In genomic region chr12:121805800-121806555, GRCh38 we compare ENCODE assay signal across 8 cellular contexts. TPM values are rescaled to one million over a fixed set of nuclear protein-coding genes. Genes with fewer than 3 reads are reported as not detected.
DNase-seq lines count a peak whose midpoint lies in the region; ATAC-seq and TF ChIP-seq lines count a peak whose summit lies in the region.

No MANE protein-coding gene starts in this region.

- H3K27me3 Mint-ChIP-seq in activated CD8-positive, alpha-beta memory T cell treated with anti-CD3 and anti-CD28 coated beads, Interleukin-2, amount 10 ng/mL, durations not matched to agents 7 days and 5 days: no peaks in the 10 kb centered on the region
- no peaks in the 10 kb centered on the region for H3K27me3 Mint-ChIP-seq in activated B cell treated with CpG ODN at 0.5 μM for 24 hours

- H3K9me3 ChIP-seq in right cardiac atrium (ENCODE audit: control insufficient read depth, low read length): no peaks in the 10 kb centered on the region

- DNase-seq in activated CD8-positive, alpha-beta memory T cell treated with anti-CD3 and anti-CD28 coated beads, Interleukin-2, amount 10 ng/mL, durations not matched to agents 7 days and 5 days: no peak
- no peak for DNase-seq in activated CD8-positive, alpha-beta memory T cell treated with anti-CD3 and anti-CD28 coated beads, Interleukin-2, amount 50 U/mL, for 4 hours
- peak; percentile 68 for DNase-seq in activated B cell treated with CpG ODN at 0.5 μM for 24 hours
- no peak for DNase-seq in right cardiac atrium
- DNase-seq in stimulated activated effector memory CD8-positive, alpha-beta T cell treated with anti-CD3 and anti-CD28 coated beads, Interleukin-12 subunit alpha, Interleukin-12 subunit beta, amount 100 ng/mL, for 72 hours (ENCODE audit: low spot score in 2 of 2): no peak
- DNase-seq in NK-92 (lab: John Stamatoyannopoulos, UW; ENCODE audit: unreplicated experiment): no peak
- DNase-seq in HuH-7.5 (ENCODE audit: low spot score): no peak
- DNase-seq in epidermal melanocyte (ENCODE audit: insufficient read length, low spot score): no peak

- H3K4me1 ChIP-seq in right cardiac atrium (ENCODE audit: control insufficient read depth, insufficient read depth, low read length): peaks cover 9% of the 10 kb centered on the region

- H3K27me3 ChIP-seq in right cardiac atrium (ENCODE audit: control insufficient read depth, insufficient read depth): no peaks in the 10 kb centered on the region

- H3K4me3 ChIP-seq in right cardiac atrium (ENCODE audit: low read length): peak overlapping the region; percentile 97

- no peak for TF ChIP-seq CTCF in activated B cell treated with CpG ODN at 0.5 μM for 24 hours (IDR thresholded peaks at IDR 0.05)

- H3K4me1 Mint-ChIP-seq in activated CD8-positive, alpha-beta memory T cell treated with anti-CD3 and anti-CD28 coated beads, Interleukin-2, amount 10 ng/mL, durations not matched to agents 7 days and 5 days: peaks cover 33% of the 10 kb centered on the region
- H3K4me1 Mint-ChIP-seq in activated B cell treated with CpG ODN at 0.5 μM for 24 hours: peaks cover 56% of the 10 kb centered on the region
- H3K4me1 Mint-ChIP-seq in stimulated activated effector memory CD8-positive, alpha-beta T cell treated with anti-CD3 and anti-CD28 coated beads, Interleukin-12 subunit alpha, Interleukin-12 subunit beta, amount 100 ng/mL, for 72 hours: peaks cover 41% of the 10 kb centered on the region

- CTCF ChIA-PET in activated CD8-positive, alpha-beta memory T cell treated with anti-CD3 and anti-CD28 coated beads, Interleukin-2, amount 10 ng/mL, durations not matched to agents 7 days and 5 days (lab: Charles Lee): interaction anchor here (0.7 to 32.8 kb wide), 3 partner anchors 24 to 307 kb away, joined by 3 to 1678 read pairs (median 10); partner anchors contain the start of genes PSMD9, RHOF and SETD1B
- CTCF ChIA-PET in activated B cell treated with CpG ODN at 0.5 μM for 24 hours (lab: Charles Lee): interaction anchor here (14.3 kb wide), 1 partner anchor 12 kb away, joined by 635 read pairs; the partner anchor contains the start of gene RHOF

- peaks cover 41% of the 10 kb centered on the region for H3K36me3 Mint-ChIP-seq in activated CD8-positive, alpha-beta memory T cell treated with anti-CD3 and anti-CD28 coated beads, Interleukin-2, amount 10 ng/mL, durations not matched to agents 7 days and 5 days
- H3K36me3 Mint-ChIP-seq in activated B cell treated with CpG ODN at 0.5 μM for 24 hours (ENCODE audit: low read depth): peaks cover 57% of the 10 kb centered on the region
- H3K36me3 Mint-ChIP-seq in stimulated activated effector memory CD8-positive, alpha-beta T cell treated with anti-CD3 and anti-CD28 coated beads, Interleukin-12 subunit alpha, Interleukin-12 subunit beta, amount 100 ng/mL, for 72 hours: peaks cover 80% of the 10 kb centered on the region

- POLR2A ChIA-PET in activated B cell treated with CpG ODN at 0.5 μM for 24 hours (lab: Charles Lee): interaction anchor here (0.6 to 29.6 kb wide), 8 partner anchors 18 to 1606 kb away, joined by 3 to 1155 read pairs (median 5); partner anchors contain the start of genes RHOF and SETD1B

- H3K27ac Mint-ChIP-seq in activated CD8-positive, alpha-beta memory T cell treated with anti-CD3 and anti-CD28 coated beads, Interleukin-2, amount 10 ng/mL, durations not matched to agents 7 days and 5 days: peak overlapping the region; percentile 95
- peak overlapping the region; percentile 90 for H3K27ac Mint-ChIP-seq in activated B cell treated with CpG ODN at 0.5 μM for 24 hours
- H3K27ac Mint-ChIP-seq in stimulated activated effector memory CD8-positive, alpha-beta T cell treated with anti-CD3 and anti-CD28 coated beads, Interleukin-12 subunit alpha, Interleukin-12 subunit beta, amount 100 ng/mL, for 72 hours: peak overlapping the region; percentile 94

- H3K4me3 Mint-ChIP-seq in activated CD8-positive, alpha-beta memory T cell treated with anti-CD3 and anti-CD28 coated beads, Interleukin-2, amount 10 ng/mL, durations not matched to agents 7 days and 5 days: peak overlapping the region; percentile 85
- peak overlapping the region; percentile 87 for H3K4me3 Mint-ChIP-seq in activated B cell treated with CpG ODN at 0.5 μM for 24 hours
- H3K4me3 Mint-ChIP-seq in stimulated activated effector memory CD8-positive, alpha-beta T cell treated with anti-CD3 and anti-CD28 coated beads, Interleukin-12 subunit alpha, Interleukin-12 subunit beta, amount 100 ng/mL, for 72 hours: peak overlapping the region; percentile 97

- no peak for ATAC-seq in activated CD8-positive, alpha-beta memory T cell treated with anti-CD3 and anti-CD28 coated beads, Interleukin-2, amount 10 ng/mL, durations not matched to agents 7 days and 5 days
- ATAC-seq in activated B cell treated with CpG ODN at 0.5 μM for 24 hours (ENCODE audit: low read depth) (peak; percentile 32), right cardiac atrium (no peak)
- ATAC-seq in stimulated activated effector memory CD8-positive, alpha-beta T cell treated with anti-CD3 and anti-CD28 coated beads, Interleukin-12 subunit alpha, Interleukin-12 subunit beta, amount 100 ng/mL, for 72 hours: no peak

- intact Hi-C loops in activated B cell treated with CpG ODN at 0.5 μM for 24 hours (cut with micrococcal nuclease): no loop called here
- intact Hi-C loops in right cardiac atrium (cut with DNase I): no loop called here

- H3K9me3 Mint-ChIP-seq in activated CD8-positive, alpha-beta memory T cell treated with anti-CD3 and anti-CD28 coated beads, Interleukin-2, amount 10 ng/mL, durations not matched to agents 7 days and 5 days (ENCODE audit: low read depth): no peaks in the 10 kb centered on the region
- H3K9me3 Mint-ChIP-seq in activated B cell treated with CpG ODN at 0.5 μM for 24 hours: no peaks in the 10 kb centered on the region
- H3K9me3 Mint-ChIP-seq in stimulated activated effector memory CD8-positive, alpha-beta T cell treated with anti-CD3 and anti-CD28 coated beads, Interleukin-12 subunit alpha, Interleukin-12 subunit beta, amount 100 ng/mL, for 72 hours: no peaks in the 10 kb centered on the region

- peak overlapping the region; percentile 41 for H3K27ac ChIP-seq in right cardiac atrium (ENCODE audit: low read length)

- 4% methylated on average over 23 of the region's 23 CpGs for WGBS in right cardiac atrium

RNA-seq across cellular contexts. Expression of gene SETD1B, which starts 2.2 kb away (rescaled TPM):
- 10 to 100 TPM; 33.7 to 35.9 TPM for total RNA-seq in activated CD8-positive, alpha-beta memory T cell treated with anti-CD3 and anti-CD28 coated beads, Interleukin-2, amount 10 ng/mL, durations not matched to agents 7 days and 5 days
- 36.0 and 40.3 TPM in 2 replicates for total RNA-seq in activated B cell treated with CpG ODN at 0.5 μM for 24 hours
- total RNA-seq in right cardiac atrium: 10 to 100 TPM in 3 of 4 donors, 1 to 10 TPM in 1; 9.6 to 14.9 (median 13.0) TPM
- 7.6 TPM for polyA plus RNA-seq in right cardiac atrium

RNA-seq across cellular contexts. Expression of gene RHOF, which starts 12.5 kb away (rescaled TPM):
- 100 to 1,000 TPM; 114 to 137 TPM for total RNA-seq in activated CD8-positive, alpha-beta memory T cell treated with anti-CD3 and anti-CD28 coated beads, Interleukin-2, amount 10 ng/mL, durations not matched to agents 7 days and 5 days
- total RNA-seq in activated B cell treated with CpG ODN at 0.5 μM for 24 hours (133 and 142 TPM in 2 replicates), right cardiac atrium (10 to 100 TPM; 15.2 to 23.3 (median 22.0) TPM)
- 11.2 TPM for polyA plus RNA-seq in right cardiac atrium

RNA-seq across cellular contexts. Expression of gene HPD, which starts 52.7 kb away (rescaled TPM):
- not detected for total RNA-seq in activated CD8-positive, alpha-beta memory T cell treated with anti-CD3 and anti-CD28 coated beads, Interleukin-2, amount 10 ng/mL, durations not matched to agents 7 days and 5 days
- total RNA-seq in activated B cell treated with CpG ODN at 0.5 μM for 24 hours: not detected in 2 replicates
- 1 to 10 TPM; 1.3 to 5.1 (median 1.4) TPM for total RNA-seq in right cardiac atrium
- 2.0 TPM for polyA plus RNA-seq in right cardiac atrium
